ENCODE assay signal across 24 cellular contexts in genomic region chr3:65200312-65200711, GRCh38.
"Had no signal": no experiment of that assay in that cellular context is flagged by ENCODE, and none has a peak within 500 bp of the region (broad histone marks: within the 10 kb centered on the region; RNA-seq: fewer than 3 reads in every experiment).

No MANE protein-coding gene starts in this region.

- H3K36me3 ChIP-seq: esophagus squamous epithelium, heart right ventricle had no signal

- H3K9me3 Mint-ChIP-seq: activated naive CD4-positive, alpha-beta T cell treated with anti-CD3 and anti-CD28 coated beads, Interleukin-2, amount 50 U/mL, for 24 hours; activated naive CD8-positive, alpha-beta T cell treated with anti-CD3 and anti-CD28 coated beads, Interleukin-2, amount 50 U/mL, for 24 hours had no signal

- H3K4me1 ChIP-seq: esophagus squamous epithelium, heart right ventricle, testis had no signal

- H3K4me3 Mint-ChIP-seq: activated CD4-positive, alpha-beta T cell treated with anti-CD3 and anti-CD28 coated beads for 36 hours; activated CD8-positive, alpha-beta memory T cell treated with anti-CD3 and anti-CD28 coated beads, Interleukin-2, amount 10 ng/mL, durations not matched to agents 7 days and 5 days; activated CD8-positive, alpha-beta T cell treated with anti-CD3 and anti-CD28 coated beads, Interleukin-2, amount 10 ng/mL, durations not matched to agents 7 days and 5 days; activated naive CD4-positive, alpha-beta T cell treated with anti-CD3 and anti-CD28 coated beads, Interleukin-2, amount 50 U/mL, for 24 hours; activated naive CD8-positive, alpha-beta T cell treated with anti-CD3 and anti-CD28 coated beads, Interleukin-2, amount 50 U/mL, for 24 hours; central memory CD8-positive, alpha-beta T cell; dendritic cell treated with granulocyte-macrophage colony-stimulating factor and Interleukin-4, amounts not matched to agents 40 ng/mL and 50 ng/mL, for 4 days; naive thymus-derived CD4-positive, alpha-beta T cell had no signal

- H3K27me3 Mint-ChIP-seq: activated CD4-positive, alpha-beta T cell treated with anti-CD3 and anti-CD28 coated beads for 36 hours; activated CD8-positive, alpha-beta memory T cell treated with anti-CD3 and anti-CD28 coated beads, Interleukin-2, amount 10 ng/mL, durations not matched to agents 7 days and 5 days; activated naive CD4-positive, alpha-beta T cell treated with anti-CD3 and anti-CD28 coated beads, Interleukin-2, amount 50 U/mL, for 24 hours; activated naive CD8-positive, alpha-beta T cell treated with anti-CD3 and anti-CD28 coated beads, Interleukin-2, amount 50 U/mL, for 24 hours; central memory CD8-positive, alpha-beta T cell; dendritic cell treated with granulocyte-macrophage colony-stimulating factor and Interleukin-4, amounts not matched to agents 40 ng/mL and 50 ng/mL, for 4 days had no signal

- H3K4me3 ChIP-seq: esophagus squamous epithelium, heart right ventricle, testis had no signal

- DNase-seq: activated CD4-positive, alpha-beta T cell treated with anti-CD3 and anti-CD28 coated beads for 36 hours; activated CD4-positive, CD25-positive, alpha-beta regulatory T cell; activated CD8-positive, alpha-beta memory T cell treated with anti-CD3 and anti-CD28 coated beads, Interleukin-2, amount 10 ng/mL, durations not matched to agents 7 days and 5 days; activated CD8-positive, alpha-beta T cell treated with anti-CD3 and anti-CD28 coated beads, Interleukin-2, amount 10 ng/mL, durations not matched to agents 7 days and 5 days; activated naive CD8-positive, alpha-beta T cell treated with anti-CD3 and anti-CD28 coated beads, Interleukin-2, amount 50 U/mL, for 24 hours; activated T-cell treated with anti-CD3 and anti-CD28 coated beads, Interleukin-2, amount 50 U/mL, for 48 hours; esophagus squamous epithelium; foreskin melanocyte; heart right ventricle; left ventricle myocardium superior; naive thymus-derived CD4-positive, alpha-beta T cell; right cardiac atrium; stimulated activated CD4-positive, alpha-beta T cell treated with anti-CD3 and anti-CD28 coated beads, Interleukin-12 subunit alpha, Interleukin-12 subunit beta, amount 100 ng/mL, for 4 hours; stimulated activated CD4-positive, alpha-beta T cell treated with anti-CD3 and anti-CD28 coated beads, Interleukin-4, amount 100 ng/mL, for 1 hour; stimulated activated naive CD8-positive, alpha-beta T cell treated with anti-CD3 and anti-CD28 coated beads, Interleukin-15, Interleukin-2, amounts not matched to agents 100 U/mL and 50 U/mL, for 24 hours; testis; trophoblast cell had no signal

- H3K27ac Mint-ChIP-seq: activated CD4-positive, alpha-beta T cell treated with anti-CD3 and anti-CD28 coated beads for 36 hours; activated CD8-positive, alpha-beta memory T cell treated with anti-CD3 and anti-CD28 coated beads, Interleukin-2, amount 10 ng/mL, durations not matched to agents 7 days and 5 days; activated CD8-positive, alpha-beta T cell treated with anti-CD3 and anti-CD28 coated beads, Interleukin-2, amount 10 ng/mL, durations not matched to agents 7 days and 5 days; activated naive CD4-positive, alpha-beta T cell treated with anti-CD3 and anti-CD28 coated beads, Interleukin-2, amount 50 U/mL, for 24 hours; activated naive CD8-positive, alpha-beta T cell treated with anti-CD3 and anti-CD28 coated beads, Interleukin-2, amount 50 U/mL, for 24 hours; activated T-helper 2 cell treated with anti-CD3 and anti-CD28 coated beads, Interferon-gamma antibody, Interleukin-2, Interleukin-4, amounts not matched to agents 10 μg/mL and 5 μg/mL and 100 μg/mL, durations not matched to agents 14 hours and 24 hours and 36 hours; dendritic cell treated with granulocyte-macrophage colony-stimulating factor and Interleukin-4, amounts not matched to agents 40 ng/mL and 50 ng/mL, for 4 days; naive thymus-derived CD4-positive, alpha-beta T cell had no signal

- ATAC-seq: activated CD4-positive, alpha-beta T cell treated with anti-CD3 and anti-CD28 coated beads for 36 hours; activated CD8-positive, alpha-beta memory T cell treated with anti-CD3 and anti-CD28 coated beads, Interleukin-2, amount 10 ng/mL, durations not matched to agents 7 days and 5 days; activated CD8-positive, alpha-beta T cell treated with anti-CD3 and anti-CD28 coated beads, Interleukin-2, amount 10 ng/mL, durations not matched to agents 7 days and 5 days; activated naive CD8-positive, alpha-beta T cell treated with anti-CD3 and anti-CD28 coated beads, Interleukin-2, amount 50 U/mL, for 24 hours; heart right ventricle; left ventricle myocardium superior; naive thymus-derived CD4-positive, alpha-beta T cell; right cardiac atrium; stimulated activated naive CD8-positive, alpha-beta T cell treated with anti-CD3 and anti-CD28 coated beads, Interleukin-15, Interleukin-2, amounts not matched to agents 100 U/mL and 50 U/mL, for 24 hours had no signal

- H3K4me1 Mint-ChIP-seq: activated CD4-positive, alpha-beta T cell treated with anti-CD3 and anti-CD28 coated beads for 36 hours; activated CD8-positive, alpha-beta memory T cell treated with anti-CD3 and anti-CD28 coated beads, Interleukin-2, amount 10 ng/mL, durations not matched to agents 7 days and 5 days; activated naive CD4-positive, alpha-beta T cell treated with anti-CD3 and anti-CD28 coated beads, Interleukin-2, amount 50 U/mL, for 24 hours; activated naive CD8-positive, alpha-beta T cell treated with anti-CD3 and anti-CD28 coated beads, Interleukin-2, amount 50 U/mL, for 24 hours; central memory CD8-positive, alpha-beta T cell; naive thymus-derived CD4-positive, alpha-beta T cell had no signal

- H3K9me3 ChIP-seq: esophagus squamous epithelium, testis had no signal

- H3K27me3 ChIP-seq: esophagus squamous epithelium, heart right ventricle, testis had no signal

- H3K27ac ChIP-seq: epithelial cell of prostate, esophagus squamous epithelium, heart right ventricle, testis had no signal

- H3K36me3 Mint-ChIP-seq: activated CD8-positive, alpha-beta memory T cell treated with anti-CD3 and anti-CD28 coated beads, Interleukin-2, amount 10 ng/mL, durations not matched to agents 7 days and 5 days; activated naive CD4-positive, alpha-beta T cell treated with anti-CD3 and anti-CD28 coated beads, Interleukin-2, amount 50 U/mL, for 24 hours; naive thymus-derived CD4-positive, alpha-beta T cell had no signal

- FAIRE-seq: islet of Langerhans, urothelium cell line had no signal
